In genomic region chr11:68328374-68329091, GRCh38 we compare ENCODE assay signal across 10 cellular contexts. TPM values are rescaled to one million over a fixed set of nuclear protein-coding genes. Genes with fewer than 3 reads are reported as not detected.
DNase-seq lines count a peak whose midpoint lies in the region; ATAC-seq and TF ChIP-seq lines count a peak whose summit lies in the region.
"Had no signal": no experiment of that assay in that cellular context is flagged by ENCODE, and none has a peak within 500 bp of the region (broad histone marks: within the 10 kb centered on the region; RNA-seq: fewer than 3 reads in every experiment).

No MANE protein-coding gene starts in this region.

- intact Hi-C loops in posterior cingulate gyrus (cut with DNase I) = no loop called here
- intact Hi-C loops in vagina (cut with DNase I) = no loop called here

- DNase-seq in GF-D8 (lab: John Stamatoyannopoulos, UW) (peak; percentile 75), RWPE1 (ENCODE audit: low spot score) (no peak), foreskin melanocyte (peak; percentile 69), posterior cingulate gyrus (peak; percentile 33 to 91 (median 50)), vagina (ENCODE audit: extremely low spot score in 2 of 2) (no peak), D341Med (ENCODE audit: low spot score) (no peak)
- DNase-seq: activated B cell treated with CpG ODN at 0.5 μM for 24 hours had no signal

- H3K9me3 ChIP-seq in vagina = no peaks in the 10 kb centered on the region
- H3K9me3 ChIP-seq: uterus had no signal

- no peak for TF ChIP-seq POLR2A in GM18505 (IDR thresholded peaks at IDR 0.05; ENCODE audit: borderline replicate concordance, extremely low read depth, insufficient read depth, insufficient read length)
- TF ChIP-seq POLR2A in vagina (IDR thresholded peaks at IDR 0.05) = no peak

- CTCF ChIA-PET in RWPE1 (lab: Yijun Ruan, JAX) = interaction anchor here (0.6 kb wide), 1 partner anchor 26 kb away, joined by 3 read pairs; no protein-coding TSS in a partner anchor

- H3K27me3 ChIP-seq in vagina = no peaks in the 10 kb centered on the region
- H3K27me3 ChIP-seq: uterus had no signal

- peak overlapping the region; percentile 33 for H3K27ac ChIP-seq in RWPE1
- H3K27ac ChIP-seq in vagina = no peak overlapping the region
- H3K27ac ChIP-seq: uterus had no signal

- H3K4me1 ChIP-seq in vagina = peaks cover 62% of the 10 kb centered on the region
- H3K4me1 ChIP-seq: uterus had no signal

- no peak overlapping the region for H3K4me3 ChIP-seq in vagina
- H3K4me3 ChIP-seq: uterus had no signal

- no peak for TF ChIP-seq CTCF in RWPE1 (conservative IDR thresholded peaks at IDR 0.05; ENCODE audit: low read depth)
- no peak for TF ChIP-seq CTCF in vagina (IDR thresholded peaks at IDR 0.05)

- POLR2A ChIA-PET in RWPE1 (lab: Yijun Ruan, JAX; ENCODE audit: low non-redundant PET) = no interaction called here

- ATAC-seq in GM18505 (IDR thresholded peaks at IDR 0.05; ENCODE audit: unreplicated experiment) = no peak
- no peak for ATAC-seq in HG03159 (IDR thresholded peaks at IDR 0.05; ENCODE audit: unreplicated experiment)

- no peaks in the 10 kb centered on the region for H3K36me3 ChIP-seq in vagina
- H3K36me3 ChIP-seq: uterus had no signal

RNA-seq across cellular contexts. Expression of gene LRP5, which starts 16.1 kb away (rescaled TPM):
- 42.5 TPM for total RNA-seq in vagina

RNA-seq across cellular contexts. Expression of gene C11orf24, which starts 56.8 kb away (rescaled TPM):
- 38.1 TPM for total RNA-seq in vagina

Comparison
In these comparisons a context has a peak if more than half of its experiments do, and no peak if none do; other contexts are left out.
1. DNase-seq: peak in GF-D8 (single experiment), foreskin melanocyte (single experiment) and posterior cingulate gyrus (10 of 10); none in RWPE1 (single experiment), vagina (0 of 2) and D341Med (single experiment).